Comparison of ENCODE assay signal across 1 cellular context in the genomic region with DNA sequence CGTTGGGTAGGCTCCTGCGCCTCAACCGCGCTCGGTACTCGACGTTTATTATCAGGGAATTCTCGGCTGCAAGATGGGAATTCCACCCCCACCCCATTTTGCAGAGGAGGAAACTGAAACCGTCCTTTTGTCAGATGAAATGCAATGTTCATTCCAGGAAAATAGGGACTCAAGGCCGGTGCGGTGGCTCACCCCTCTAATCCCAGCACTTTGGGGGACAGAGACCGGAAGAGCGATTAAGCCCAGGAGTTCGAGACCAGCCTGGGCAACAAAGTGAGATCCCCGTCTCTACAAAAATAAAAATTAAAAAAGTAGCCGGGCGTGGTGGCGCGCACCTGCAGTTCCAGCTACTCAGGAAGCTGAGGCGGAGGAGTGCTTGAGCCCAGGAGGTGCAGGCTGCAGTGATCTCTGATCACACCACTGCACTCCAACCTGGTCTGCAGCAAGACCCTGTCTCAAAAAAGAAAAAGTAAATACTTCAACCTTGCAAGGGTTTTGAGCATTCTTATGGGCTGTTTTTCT.
TF ChIP-seq lines count a peak whose summit lies in the region.

No MANE protein-coding gene starts in this region.

TF ChIP-seq in GM23338, 12 proteins besides CTCF, POLR2A, EP300 and RAD21 (continued from another document):
- TF ChIP-seq, protein P1, sequence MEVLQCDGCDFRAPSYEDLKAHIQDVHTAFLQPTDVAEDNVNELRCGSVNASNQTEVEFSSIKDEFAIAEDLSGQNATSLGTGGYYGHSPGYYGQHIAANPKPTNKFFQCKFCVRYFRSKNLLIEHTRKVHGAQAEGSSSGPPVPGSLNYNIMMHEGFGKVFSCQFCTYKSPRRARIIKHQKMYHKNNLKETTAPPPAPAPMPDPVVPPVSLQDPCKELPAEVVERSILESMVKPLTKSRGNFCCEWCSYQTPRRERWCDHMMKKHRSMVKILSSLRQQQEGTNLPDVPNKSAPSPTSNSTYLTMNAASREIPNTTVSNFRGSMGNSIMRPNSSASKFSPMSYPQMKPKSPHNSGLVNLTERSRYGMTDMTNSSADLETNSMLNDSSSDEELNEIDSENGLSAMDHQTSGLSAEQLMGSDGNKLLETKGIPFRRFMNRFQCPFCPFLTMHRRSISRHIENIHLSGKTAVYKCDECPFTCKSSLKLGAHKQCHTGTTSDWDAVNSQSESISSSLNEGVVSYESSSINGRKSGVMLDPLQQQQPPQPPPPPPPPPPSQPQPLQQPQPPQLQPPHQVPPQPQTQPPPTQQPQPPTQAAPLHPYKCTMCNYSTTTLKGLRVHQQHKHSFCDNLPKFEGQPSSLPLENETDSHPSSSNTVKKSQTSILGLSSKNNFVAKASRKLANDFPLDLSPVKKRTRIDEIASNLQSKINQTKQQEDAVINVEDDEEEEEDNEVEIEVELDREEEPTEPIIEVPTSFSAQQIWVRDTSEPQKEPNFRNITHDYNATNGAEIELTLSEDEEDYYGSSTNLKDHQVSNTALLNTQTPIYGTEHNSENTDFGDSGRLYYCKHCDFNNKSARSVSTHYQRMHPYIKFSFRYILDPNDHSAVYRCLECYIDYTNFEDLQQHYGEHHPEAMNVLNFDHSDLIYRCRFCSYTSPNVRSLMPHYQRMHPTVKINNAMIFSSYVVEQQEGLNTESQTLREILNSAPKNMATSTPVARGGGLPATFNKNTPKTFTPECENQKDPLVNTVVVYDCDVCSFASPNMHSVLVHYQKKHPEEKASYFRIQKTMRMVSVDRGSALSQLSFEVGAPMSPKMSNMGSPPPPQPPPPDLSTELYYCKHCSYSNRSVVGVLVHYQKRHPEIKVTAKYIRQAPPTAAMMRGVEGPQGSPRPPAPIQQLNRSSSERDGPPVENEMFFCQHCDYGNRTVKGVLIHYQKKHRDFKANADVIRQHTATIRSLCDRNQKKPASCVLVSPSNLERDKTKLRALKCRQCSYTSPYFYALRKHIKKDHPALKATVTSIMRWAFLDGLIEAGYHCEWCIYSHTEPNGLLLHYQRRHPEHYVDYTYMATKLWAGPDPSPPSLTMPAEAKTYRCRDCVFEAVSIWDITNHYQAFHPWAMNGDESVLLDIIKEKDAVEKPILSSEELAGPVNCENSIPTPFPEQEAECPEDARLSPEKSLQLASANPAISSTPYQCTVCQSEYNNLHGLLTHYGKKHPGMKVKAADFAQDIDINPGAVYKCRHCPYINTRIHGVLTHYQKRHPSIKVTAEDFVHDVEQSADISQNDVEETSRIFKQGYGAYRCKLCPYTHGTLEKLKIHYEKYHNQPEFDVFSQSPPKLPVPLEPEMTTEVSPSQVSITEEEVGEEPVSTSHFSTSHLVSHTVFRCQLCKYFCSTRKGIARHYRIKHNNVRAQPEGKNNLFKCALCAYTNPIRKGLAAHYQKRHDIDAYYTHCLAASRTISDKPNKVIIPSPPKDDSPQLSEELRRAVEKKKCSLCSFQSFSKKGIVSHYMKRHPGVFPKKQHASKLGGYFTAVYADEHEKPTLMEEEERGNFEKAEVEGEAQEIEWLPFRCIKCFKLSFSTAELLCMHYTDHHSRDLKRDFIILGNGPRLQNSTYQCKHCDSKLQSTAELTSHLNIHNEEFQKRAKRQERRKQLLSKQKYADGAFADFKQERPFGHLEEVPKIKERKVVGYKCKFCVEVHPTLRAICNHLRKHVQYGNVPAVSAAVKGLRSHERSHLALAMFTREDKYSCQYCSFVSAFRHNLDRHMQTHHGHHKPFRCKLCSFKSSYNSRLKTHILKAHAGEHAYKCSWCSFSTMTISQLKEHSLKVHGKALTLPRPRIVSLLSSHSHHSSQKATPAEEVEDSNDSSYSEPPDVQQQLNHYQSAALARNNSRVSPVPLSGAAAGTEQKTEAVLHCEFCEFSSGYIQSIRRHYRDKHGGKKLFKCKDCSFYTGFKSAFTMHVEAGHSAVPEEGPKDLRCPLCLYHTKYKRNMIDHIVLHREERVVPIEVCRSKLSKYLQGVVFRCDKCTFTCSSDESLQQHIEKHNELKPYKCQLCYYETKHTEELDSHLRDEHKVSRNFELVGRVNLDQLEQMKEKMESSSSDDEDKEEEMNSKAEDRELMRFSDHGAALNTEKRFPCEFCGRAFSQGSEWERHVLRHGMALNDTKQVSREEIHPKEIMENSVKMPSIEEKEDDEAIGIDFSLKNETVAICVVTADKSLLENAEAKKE (CRISPR knock-in tag; IDR thresholded peaks at IDR 0.05), result no peak
- no peak for TF ChIP-seq CREB1 (CRISPR knock-in tag; IDR thresholded peaks at IDR 0.05; ENCODE audit: low read depth)
- no peak for TF ChIP-seq JUNB (IDR thresholded peaks at IDR 0.05; ENCODE audit: unreplicated experiment)
- TF ChIP-seq POLR2AphosphoS5 (IDR thresholded peaks at IDR 0.05; ENCODE audit: low read depth), result no peak
- TF ChIP-seq, protein P2, sequence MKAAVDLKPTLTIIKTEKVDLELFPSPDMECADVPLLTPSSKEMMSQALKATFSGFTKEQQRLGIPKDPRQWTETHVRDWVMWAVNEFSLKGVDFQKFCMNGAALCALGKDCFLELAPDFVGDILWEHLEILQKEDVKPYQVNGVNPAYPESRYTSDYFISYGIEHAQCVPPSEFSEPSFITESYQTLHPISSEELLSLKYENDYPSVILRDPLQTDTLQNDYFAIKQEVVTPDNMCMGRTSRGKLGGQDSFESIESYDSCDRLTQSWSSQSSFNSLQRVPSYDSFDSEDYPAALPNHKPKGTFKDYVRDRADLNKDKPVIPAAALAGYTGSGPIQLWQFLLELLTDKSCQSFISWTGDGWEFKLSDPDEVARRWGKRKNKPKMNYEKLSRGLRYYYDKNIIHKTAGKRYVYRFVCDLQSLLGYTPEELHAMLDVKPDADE (IDR thresholded peaks at IDR 0.05), result no peak
- TF ChIP-seq NANOG (IDR thresholded peaks at IDR 0.05; ENCODE audit: borderline replicate concordance), result no peak
- no peak for TF ChIP-seq STAT1 (IDR thresholded peaks at IDR 0.05; ENCODE audit: unreplicated experiment)
- no peak for TF ChIP-seq EZH2phosphoT487 (IDR thresholded peaks at IDR 0.05; ENCODE audit: unreplicated experiment)
- TF ChIP-seq ZNF114 (CRISPR knock-in tag; IDR thresholded peaks at IDR 0.05), result no peak
- TF ChIP-seq, protein P3, sequence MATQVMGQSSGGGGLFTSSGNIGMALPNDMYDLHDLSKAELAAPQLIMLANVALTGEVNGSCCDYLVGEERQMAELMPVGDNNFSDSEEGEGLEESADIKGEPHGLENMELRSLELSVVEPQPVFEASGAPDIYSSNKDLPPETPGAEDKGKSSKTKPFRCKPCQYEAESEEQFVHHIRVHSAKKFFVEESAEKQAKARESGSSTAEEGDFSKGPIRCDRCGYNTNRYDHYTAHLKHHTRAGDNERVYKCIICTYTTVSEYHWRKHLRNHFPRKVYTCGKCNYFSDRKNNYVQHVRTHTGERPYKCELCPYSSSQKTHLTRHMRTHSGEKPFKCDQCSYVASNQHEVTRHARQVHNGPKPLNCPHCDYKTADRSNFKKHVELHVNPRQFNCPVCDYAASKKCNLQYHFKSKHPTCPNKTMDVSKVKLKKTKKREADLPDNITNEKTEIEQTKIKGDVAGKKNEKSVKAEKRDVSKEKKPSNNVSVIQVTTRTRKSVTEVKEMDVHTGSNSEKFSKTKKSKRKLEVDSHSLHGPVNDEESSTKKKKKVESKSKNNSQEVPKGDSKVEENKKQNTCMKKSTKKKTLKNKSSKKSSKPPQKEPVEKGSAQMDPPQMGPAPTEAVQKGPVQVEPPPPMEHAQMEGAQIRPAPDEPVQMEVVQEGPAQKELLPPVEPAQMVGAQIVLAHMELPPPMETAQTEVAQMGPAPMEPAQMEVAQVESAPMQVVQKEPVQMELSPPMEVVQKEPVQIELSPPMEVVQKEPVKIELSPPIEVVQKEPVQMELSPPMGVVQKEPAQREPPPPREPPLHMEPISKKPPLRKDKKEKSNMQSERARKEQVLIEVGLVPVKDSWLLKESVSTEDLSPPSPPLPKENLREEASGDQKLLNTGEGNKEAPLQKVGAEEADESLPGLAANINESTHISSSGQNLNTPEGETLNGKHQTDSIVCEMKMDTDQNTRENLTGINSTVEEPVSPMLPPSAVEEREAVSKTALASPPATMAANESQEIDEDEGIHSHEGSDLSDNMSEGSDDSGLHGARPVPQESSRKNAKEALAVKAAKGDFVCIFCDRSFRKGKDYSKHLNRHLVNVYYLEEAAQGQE (IDR thresholded peaks at IDR 0.05; ENCODE audit: unreplicated experiment), result no peak
